1 cellular context compared by ENCODE assay signal in genomic region chr9:127199001-127199791, GRCh38.
TF ChIP-seq lines count a peak whose summit lies in the region.

No MANE protein-coding gene starts in this region.

TF ChIP-seq in HEK293, 187 proteins besides CTCF, POLR2A, EP300 and RAD21 (continued from another document):
- TF ChIP-seq, protein P1, sequence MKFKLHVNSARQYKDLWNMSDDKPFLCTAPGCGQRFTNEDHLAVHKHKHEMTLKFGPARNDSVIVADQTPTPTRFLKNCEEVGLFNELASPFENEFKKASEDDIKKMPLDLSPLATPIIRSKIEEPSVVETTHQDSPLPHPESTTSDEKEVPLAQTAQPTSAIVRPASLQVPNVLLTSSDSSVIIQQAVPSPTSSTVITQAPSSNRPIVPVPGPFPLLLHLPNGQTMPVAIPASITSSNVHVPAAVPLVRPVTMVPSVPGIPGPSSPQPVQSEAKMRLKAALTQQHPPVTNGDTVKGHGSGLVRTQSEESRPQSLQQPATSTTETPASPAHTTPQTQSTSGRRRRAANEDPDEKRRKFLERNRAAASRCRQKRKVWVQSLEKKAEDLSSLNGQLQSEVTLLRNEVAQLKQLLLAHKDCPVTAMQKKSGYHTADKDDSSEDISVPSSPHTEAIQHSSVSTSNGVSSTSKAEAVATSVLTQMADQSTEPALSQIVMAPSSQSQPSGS (tag by site-specific recombination; IDR thresholded peaks at IDR 0.05; ENCODE audit: low read depth), result no peak
- TF ChIP-seq EGR2 (tag by site-specific recombination; IDR thresholded peaks at IDR 0.05; ENCODE audit: low read depth) (no peak), ZNF629 (tag by site-specific recombination; IDR thresholded peaks at IDR 0.05) (no peak), ZBTB17 (tag by site-specific recombination; IDR thresholded peaks at IDR 0.05) (0 out of 2 replicates have a peak, but pooled peaks have one; percentile 32)
